8 cellular contexts compared by ENCODE assay signal in genomic region chr1:86774305-86775304, GRCh38.
DNase-seq lines count a peak whose midpoint lies in the region; ATAC-seq and TF ChIP-seq lines count a peak whose summit lies in the region.

No MANE protein-coding gene starts in this region.

- no peak overlapping the region for H3K4me3 ChIP-seq in transverse colon

- H3K27ac ChIP-seq in transverse colon = peak overlapping the region in 3 of 4 donors; percentile 24 to 36 (median 26)

- no peaks in the 10 kb centered on the region for H3K9me3 Mint-ChIP-seq in activated CD8-positive, alpha-beta T cell treated with anti-CD3 and anti-CD28 coated beads, Interleukin-2, amount 10 ng/mL, durations not matched to agents 7 days and 5 days (ENCODE audit: insufficient read depth)

- no peaks in the 10 kb centered on the region for H3K9me3 ChIP-seq in transverse colon

- H3K4me3 Mint-ChIP-seq in activated CD8-positive, alpha-beta T cell treated with anti-CD3 and anti-CD28 coated beads, Interleukin-2, amount 10 ng/mL, durations not matched to agents 7 days and 5 days = no peak overlapping the region

- 34 to 43% methylated on average over 8 to 11 of the region's 11 CpGs for WGBS in transverse colon (ENCODE audit: low coverage in 1 of 2), 2 donors

- POLR2A ChIA-PET in activated CD8-positive, alpha-beta T cell treated with anti-CD3 and anti-CD28 coated beads, Interleukin-2, amount 10 ng/mL, durations not matched to agents 7 days and 5 days (lab: Charles Lee) = no interaction called here

- intact Hi-C loops in transverse colon (cut with DNase I; ENCODE audit: low total_unique reads) = no loop called here

- no peak for TF ChIP-seq CTCF in omental fat pad (IDR thresholded peaks at IDR 0.05)
- no peak for TF ChIP-seq CTCF in transverse colon (IDR thresholded peaks at IDR 0.05)

- no peaks in the 10 kb centered on the region for H3K36me3 Mint-ChIP-seq in activated CD8-positive, alpha-beta T cell treated with anti-CD3 and anti-CD28 coated beads, Interleukin-2, amount 10 ng/mL, durations not matched to agents 7 days and 5 days (ENCODE audit: low read depth)

- H3K27me3 ChIP-seq in transverse colon = no peaks in the 10 kb centered on the region

- no peak for TF ChIP-seq EP300 in transverse colon (IDR thresholded peaks at IDR 0.05; ENCODE audit: low read depth)

- TF ChIP-seq POLR2A in transverse colon (IDR thresholded peaks at IDR 0.05) = no peak

- H3K36me3 ChIP-seq in transverse colon = no peaks in the 10 kb centered on the region

- no peak overlapping the region for H3K27ac Mint-ChIP-seq in activated CD8-positive, alpha-beta T cell treated with anti-CD3 and anti-CD28 coated beads, Interleukin-2, amount 10 ng/mL, durations not matched to agents 7 days and 5 days

- peaks cover 8% of the 10 kb centered on the region for H3K4me1 Mint-ChIP-seq in activated CD8-positive, alpha-beta T cell treated with anti-CD3 and anti-CD28 coated beads, Interleukin-2, amount 10 ng/mL, durations not matched to agents 7 days and 5 days (ENCODE audit: low read depth)

- ATAC-seq in GM19328 (IDR thresholded peaks at IDR 0.05; ENCODE audit: unreplicated experiment) (peak; percentile 78), HG03432 (IDR thresholded peaks at IDR 0.05; ENCODE audit: unreplicated experiment) (peak; percentile 99), omental fat pad (ENCODE audit: low FRiP score) (peak; percentile 72)
- no peak for ATAC-seq in activated CD8-positive, alpha-beta T cell treated with anti-CD3 and anti-CD28 coated beads, Interleukin-2, amount 10 ng/mL, durations not matched to agents 7 days and 5 days

- in situ Hi-C loops in transverse colon (cut with MboI; ENCODE audit: low pct_ligation_motif_present in 1 of 4, low pct_unique_long_range_greater_than_20kb in 1 of 4, low sequenced_read_pairs in 3 of 4) = no loop called here

- CTCF ChIA-PET in activated CD8-positive, alpha-beta T cell treated with anti-CD3 and anti-CD28 coated beads, Interleukin-2, amount 10 ng/mL, durations not matched to agents 7 days and 5 days (lab: Charles Lee) = interaction anchor here (1.3 kb wide), 1 partner anchor 309 kb away, joined by 5 read pairs; no protein-coding TSS in a partner anchor

- peak; percentile 93 for DNase-seq in CD1c-positive myeloid dendritic cell (ENCODE audit: extremely low spot score)
- DNase-seq in NCI-H510A treated with DMSO at 0.1 percent for 48 hours (lab: John Stamatoyannopoulos, UW) = peak; percentile 99
- DNase-seq in activated CD8-positive, alpha-beta T cell treated with anti-CD3 and anti-CD28 coated beads, Interleukin-2, amount 10 ng/mL, durations not matched to agents 7 days and 5 days = peak; percentile 41
- peak; percentile 90 for DNase-seq in fibroblast of the conjunctiva (ENCODE audit: low read depth)
- no peak for DNase-seq in omental fat pad (ENCODE audit: low spot score)
- peak; percentile 34 for DNase-seq in transverse colon

- H3K4me1 ChIP-seq in transverse colon = peaks cover 6 to 21% (median 6%) of the 10 kb centered on the region in 4 donors

- no peaks in the 10 kb centered on the region for H3K27me3 Mint-ChIP-seq in activated CD8-positive, alpha-beta T cell treated with anti-CD3 and anti-CD28 coated beads, Interleukin-2, amount 10 ng/mL, durations not matched to agents 7 days and 5 days (ENCODE audit: low read depth)
